Comparison of ENCODE assay signal across 10 cellular contexts in genomic region chr4:179989975-179990374, GRCh38.
DNase-seq lines count a peak whose midpoint lies in the region; ATAC-seq and TF ChIP-seq lines count a peak whose summit lies in the region.
"Had no signal": no experiment of that assay in that cellular context is flagged by ENCODE, and none has a peak within 500 bp of the region (broad histone marks: within the 10 kb centered on the region; RNA-seq: fewer than 3 reads in every experiment).

No MANE protein-coding gene starts in this region.

- no peaks in the 10 kb centered on the region for H3K9me3 Mint-ChIP-seq in type B pancreatic cell

- H3K4me3 ChIP-seq in left ventricle myocardium inferior = no peak overlapping the region
- H3K4me3 ChIP-seq: gastrocnemius medialis had no signal

- H3K27me3 Mint-ChIP-seq in T-helper 17 cell (no peaks in the 10 kb centered on the region), type B pancreatic cell (no peaks in the 10 kb centered on the region)

- no peak for TF ChIP-seq CTCF in GM13976 (IDR thresholded peaks at IDR 0.05; ENCODE audit: borderline replicate concordance, control extremely low read depth, extremely low read depth, insufficient read depth, missing control alignments)
- no peak for TF ChIP-seq CTCF in type B pancreatic cell (conservative IDR thresholded peaks at IDR 0.05)
- no peak for TF ChIP-seq CTCF in RWPE1 (conservative IDR thresholded peaks at IDR 0.05; ENCODE audit: low read depth)
- TF ChIP-seq CTCF in left ventricle myocardium inferior (IDR thresholded peaks at IDR 0.05; ENCODE audit: borderline replicate concordance) = no peak

- intact Hi-C loops in left ventricle myocardium inferior (cut with micrococcal nuclease) = no loop called here

- POLR2A ChIA-PET in RWPE1 (lab: Yijun Ruan, JAX; ENCODE audit: low non-redundant PET) = no interaction called here

- peak; percentile 97 for ATAC-seq in GM21529 (IDR thresholded peaks at IDR 0.05; ENCODE audit: unreplicated experiment)
- ATAC-seq in HG03280 (IDR thresholded peaks at IDR 0.05; ENCODE audit: unreplicated experiment) = peak; percentile 59
- ATAC-seq in T-helper 17 cell = peak; percentile 53
- ATAC-seq: gastrocnemius medialis had no signal

- peak; percentile 34 for DNase-seq in GM13976 (ENCODE audit: low spot score)
- DNase-seq in T-helper 17 cell = no peak
- no peak for DNase-seq in UCSD-AML1 (lab: John Stamatoyannopoulos, UW; ENCODE audit: unreplicated experiment)
- no peak for DNase-seq in type B pancreatic cell (ENCODE audit: extremely low spot score, unreplicated experiment)
- DNase-seq in RWPE1 (ENCODE audit: low spot score) = no peak
- DNase-seq in left ventricle myocardium inferior = no peak
- DNase-seq: BE2C, gastrocnemius medialis had no signal

- H3K4me1 Mint-ChIP-seq in T-helper 17 cell (no peaks in the 10 kb centered on the region), type B pancreatic cell (ENCODE audit: unreplicated experiment) (no peaks in the 10 kb centered on the region)

- H3K27ac Mint-ChIP-seq in T-helper 17 cell (no peak overlapping the region), type B pancreatic cell (no peak overlapping the region)

- H3K27me3 ChIP-seq in left ventricle myocardium inferior (ENCODE audit: low read depth) = no peaks in the 10 kb centered on the region
- H3K27me3 ChIP-seq: BE2C, gastrocnemius medialis had no signal

- no peaks in the 10 kb centered on the region for H3K36me3 ChIP-seq in left ventricle myocardium inferior
- H3K36me3 ChIP-seq: BE2C, gastrocnemius medialis had no signal

- no peak overlapping the region for H3K27ac ChIP-seq in RWPE1
- H3K27ac ChIP-seq in left ventricle myocardium inferior (replicated peaks) = no peak overlapping the region
- H3K27ac ChIP-seq: gastrocnemius medialis had no signal

- H3K9me3 ChIP-seq in T-helper 17 cell (ENCODE audit: control insufficient read depth, low read length, poor library complexity, severe bottlenecking) (no peaks in the 10 kb centered on the region), left ventricle myocardium inferior (replicated peaks) (peaks cover 13% of the 10 kb centered on the region)
- H3K9me3 ChIP-seq: BE2C, gastrocnemius medialis had no signal

- in situ Hi-C loops in GM13976 (cut with MboI; ENCODE audit: low sequenced_read_pairs, unreplicated experiment) = no loop called here

- no peaks in the 10 kb centered on the region for H3K4me1 ChIP-seq in left ventricle myocardium inferior
- H3K4me1 ChIP-seq: gastrocnemius medialis had no signal

- CTCF ChIA-PET in RWPE1 (lab: Yijun Ruan, JAX) = no interaction called here

- H3K4me3 Mint-ChIP-seq in T-helper 17 cell (no peak overlapping the region), type B pancreatic cell (no peak overlapping the region)

- H3K36me3 Mint-ChIP-seq in T-helper 17 cell (ENCODE audit: low read depth) = no peaks in the 10 kb centered on the region
- H3K36me3 Mint-ChIP-seq in type B pancreatic cell = no peaks in the 10 kb centered on the region
